In the genomic region with DNA sequence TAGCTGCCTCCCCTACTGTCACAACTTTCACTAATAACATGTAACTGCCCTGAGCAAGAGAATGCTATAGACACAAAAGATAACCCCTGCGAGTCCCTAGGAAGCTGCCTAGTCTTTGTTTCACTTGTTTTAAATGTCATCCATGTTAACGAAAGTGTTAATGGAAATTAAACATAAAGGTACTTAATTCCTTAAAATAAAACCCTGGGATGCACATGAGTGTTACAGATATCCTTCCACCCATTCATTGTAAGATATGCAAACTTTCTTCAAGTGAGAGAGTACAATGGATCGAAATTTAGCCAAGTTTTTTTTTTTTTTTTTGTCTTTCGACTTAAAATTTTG, we compare ENCODE assay signal across 9 cellular contexts. TPM values are rescaled to one million over a fixed set of nuclear protein-coding genes. Genes with fewer than 3 reads are reported as not detected.
DNase-seq lines count a peak whose midpoint lies in the region; ATAC-seq, FAIRE-seq and TF ChIP-seq lines count a peak whose summit lies in the region.
"Had no signal": no experiment of that assay in that cellular context is flagged by ENCODE, and none has a peak within 500 bp of the region (broad histone marks: within the 10 kb centered on the region; RNA-seq: fewer than 3 reads in every experiment).

No MANE protein-coding gene starts in this region.

- no peaks in the 10 kb centered on the region for H3K27me3 Mint-ChIP-seq in naive B cell

- 37% methylated on average over 4 of the region's 4 CpGs for WGBS in A549 (ENCODE audit: missing lambda C conversion rate)

- no peaks in the 10 kb centered on the region for H3K9me3 Mint-ChIP-seq in naive B cell

- H3K27ac Mint-ChIP-seq in naive B cell, result peak overlapping the region; percentile 93 to 99 (median 96)

- CTCF ChIA-PET in A549 (lab: Yijun Ruan, JAX), result interaction anchor here (1.0 kb wide), 1 partner anchor 170 kb away, joined by 3 read pairs; no protein-coding TSS in a partner anchor

- ATAC-seq in A549, result no peak
- ATAC-seq in naive B cell (ENCODE audit: low read depth in 2 of 2), result no peak
- ATAC-seq in HG02642 (IDR thresholded peaks at IDR 0.05; ENCODE audit: poor library complexity, unreplicated experiment), result no peak

- no peak for TF ChIP-seq RAD21 in A549 (conservative IDR thresholded peaks at IDR 0.05 in 1 of 2, IDR thresholded peaks at IDR 0.05 in 1 of 2)

- no peak for TF ChIP-seq POLR2A in A549 (IDR thresholded peaks at IDR 0.05; ENCODE audit: low read length)

- TF ChIP-seq EP300 in A549 (IDR thresholded peaks at IDR 0.05), result no peak

- H3K4me1 Mint-ChIP-seq in naive B cell, result peaks cover 46 to 74% (median 71%) of the 10 kb centered on the region in 3 donors

- peaks cover 4% of the 10 kb centered on the region; the same call in 2 of the 3 replicates for H3K4me1 ChIP-seq in A549

- no peaks in the 10 kb centered on the region for H3K9me3 ChIP-seq in A549

- FAIRE-seq in A549 (lab: Jason Lieb, UNC), result no peak
- no peak for FAIRE-seq in urothelium cell line (lab: Jason Lieb, UNC)

- no peak overlapping the region for H3K4me2 ChIP-seq in A549

- DNase-seq in A549 (ENCODE audit: low read depth in 1 of 2, low spot score in 1 of 2) (no peak), HuH-7.5 (ENCODE audit: low spot score) (peak; percentile 30), coronary artery (ENCODE audit: low spot score) (no peak), naive B cell (no peak), DMS114 treated with DMSO at 0.1 percent for 48 hours (lab: John Stamatoyannopoulos, UW; ENCODE audit: unreplicated experiment) (no peak), urothelium cell line (ENCODE audit: low spot score) (no peak)
- no peak for DNase-seq in activated CD4-positive, CD25-positive, alpha-beta regulatory T cell (lab: John Stamatoyannopoulos, UW)
- DNase-seq: cerebellar nuclear complex had no signal

- TF ChIP-seq CTCF in A549 (IDR thresholded peaks at IDR 0.05), result no peak
- no peak for TF ChIP-seq CTCF in coronary artery (IDR thresholded peaks at IDR 0.05)

- no peak overlapping the region for H3K27ac ChIP-seq in A549
- H3K27ac ChIP-seq in coronary artery, result peak overlapping the region in 1 of 2 donors; percentile 95

- peak overlapping the region; percentile 91 to 100 (median 98) for H3K4me3 Mint-ChIP-seq in naive B cell

- POLR2A ChIA-PET in A549 (lab: Yijun Ruan, JAX), result no interaction called here

- H3K36me3 Mint-ChIP-seq in naive B cell, result no peaks in the 10 kb centered on the region

- H3K4me3 ChIP-seq in A549, result no peak overlapping the region
- H3K4me3 ChIP-seq in coronary artery, result peak overlapping the region; percentile 89

TF ChIP-seq in A549, 52 proteins besides CTCF, POLR2A, EP300 and RAD21:
- no peak for TF ChIP-seq FOSL2 (IDR thresholded peaks at IDR 0.05)
- TF ChIP-seq FOSL2 (CRISPR knock-in tag; IDR thresholded peaks at IDR 0.05), result no peak
- TF ChIP-seq BHLHE40 (IDR thresholded peaks at IDR 0.05; ENCODE audit: low read depth, low read length), result no peak
- TF ChIP-seq ZC3H11A (IDR thresholded peaks at IDR 0.05), result no peak
- TF ChIP-seq RFX5 (IDR thresholded peaks at IDR 0.05), result no peak
- 0 out of 2 replicates have a peak, but pooled peaks have one; percentile 11 for TF ChIP-seq CBX8 (IDR thresholded peaks at IDR 0.05)
- TF ChIP-seq, protein P1, sequence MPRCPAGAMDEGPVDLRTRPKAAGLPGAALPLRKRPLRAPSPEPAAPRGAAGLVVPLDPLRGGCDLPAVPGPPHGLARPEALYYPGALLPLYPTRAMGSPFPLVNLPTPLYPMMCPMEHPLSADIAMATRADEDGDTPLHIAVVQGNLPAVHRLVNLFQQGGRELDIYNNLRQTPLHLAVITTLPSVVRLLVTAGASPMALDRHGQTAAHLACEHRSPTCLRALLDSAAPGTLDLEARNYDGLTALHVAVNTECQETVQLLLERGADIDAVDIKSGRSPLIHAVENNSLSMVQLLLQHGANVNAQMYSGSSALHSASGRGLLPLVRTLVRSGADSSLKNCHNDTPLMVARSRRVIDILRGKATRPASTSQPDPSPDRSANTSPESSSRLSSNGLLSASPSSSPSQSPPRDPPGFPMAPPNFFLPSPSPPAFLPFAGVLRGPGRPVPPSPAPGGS (IDR thresholded peaks at IDR 0.05), result no peak

RNA-seq across cellular contexts. Expression of a gene that starts 1.4 kb away (rescaled TPM):
- polyA plus RNA-seq in A549 (2011; rRNA removed) (0.16 and 0.21 TPM in 2 replicates), A549 (2017; fragmentation: RNase III; extraction: RNeasy Plus Mini Kit Qiagen cat#74134 plus additional on column Dnase treatment) (0.07 to 0.23 TPM (median 0.08 TPM) in 3 replicates), naive B cell (ENCODE audit: low read depth in 6 of 6) (10 to 100 TPM; 22.8 to 55.5 (median 42.3) TPM)
- polyA plus RNA-seq in A549 (2012; cell fraction: cytosol; rRNA removed), result 0.04 and 0.11 TPM in 2 replicates
- polyA plus RNA-seq in A549 (2012; cell fraction: nucleus; rRNA removed), result 0.05 TPM in 1 of 2 replicates, not detected in the other
- 0.29 and 0.39 TPM in 2 replicates for polyA minus RNA-seq in A549 (2011; rRNA and poly(A)+ RNA removed)

Comparison
In these comparisons a context has a peak if more than half of its experiments do, and no peak if none do; other contexts are left out.
1. RNA of a gene that starts 1.4 kb away (polyA plus RNA-seq): 22.8 to 55.5 TPM in naive B cell; 0.04 to 0.23 TPM in A549; every median in the first group is over 10 times any median in the second.